ENCODE assay signal across 13 cellular contexts in the genomic region with DNA sequence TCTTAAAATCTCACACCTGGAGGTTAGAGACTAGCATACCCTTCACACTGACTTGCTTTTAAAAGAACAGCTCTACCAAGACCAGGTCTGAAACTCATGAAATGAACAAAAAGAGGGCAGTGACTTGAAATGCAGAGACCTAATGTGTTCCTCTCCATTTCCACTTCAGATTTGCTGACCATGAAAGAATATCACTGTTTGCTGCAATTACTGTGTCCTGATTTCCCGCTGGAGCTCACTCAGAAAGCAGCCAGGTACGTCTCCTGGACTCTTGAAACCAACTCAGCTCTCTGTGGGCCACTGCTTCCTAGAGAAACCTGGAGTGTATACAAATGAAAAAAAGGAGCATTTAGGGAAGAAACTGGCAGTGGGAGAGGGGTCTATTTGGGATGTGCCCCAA.
"Had no signal": no experiment of that assay in that cellular context is flagged by ENCODE, and none has a peak within 500 bp of the region (broad histone marks: within the 10 kb centered on the region; RNA-seq: fewer than 3 reads in every experiment).

No MANE protein-coding gene starts in this region.

- ATAC-seq: heart left ventricle; naive thymus-derived CD4-positive, alpha-beta T cell had no signal

- H3K4me2 ChIP-seq: smooth muscle cell had no signal

- H3K9me3 ChIP-seq: colonic mucosa, heart left ventricle, right atrium auricular region, upper lobe of left lung, uterus had no signal

- H3K36me3 ChIP-seq: colonic mucosa, right atrium auricular region, uterus had no signal

- H3K27ac ChIP-seq: colonic mucosa, heart left ventricle, right atrium auricular region, upper lobe of left lung, uterus had no signal

- H3K4me3 Mint-ChIP-seq: naive thymus-derived CD4-positive, alpha-beta T cell had no signal

- DNase-seq: colonic mucosa; dermis blood vessel endothelial cell; heart left ventricle; hippocampal formation; mesendoderm; naive thymus-derived CD4-positive, alpha-beta T cell; posterior cingulate gyrus; stimulated activated CD4-positive, alpha-beta T cell treated with anti-CD3 and anti-CD28 coated beads, Interleukin-2, amount 100 ng/mL, for 48 hours; stimulated activated naive CD4-positive, alpha-beta T cell treated with Interleukin-2 at 50 U/mL for 16 hours; upper lobe of left lung; uterus had no signal

- H3K27me3 ChIP-seq: colonic mucosa, heart left ventricle, right atrium auricular region, upper lobe of left lung, uterus had no signal

- H3K4me3 ChIP-seq: colonic mucosa, heart left ventricle, right atrium auricular region, smooth muscle cell, upper lobe of left lung, uterus had no signal

- H3K9me3 Mint-ChIP-seq: naive thymus-derived CD4-positive, alpha-beta T cell had no signal

- H3K27ac Mint-ChIP-seq: naive thymus-derived CD4-positive, alpha-beta T cell had no signal

- H3K4me1 ChIP-seq: colonic mucosa, right atrium auricular region, upper lobe of left lung, uterus had no signal
